ENCODE assay signal across 30 cellular contexts in genomic region chr3:48270306-48270705, GRCh38. TPM values are rescaled to one million over a fixed set of nuclear protein-coding genes. Genes with fewer than 3 reads are reported as not detected.
DNase-seq lines count a peak whose midpoint lies in the region; ATAC-seq lines count a peak whose summit lies in the region.
"Had no signal": no experiment of that assay in that cellular context is flagged by ENCODE, and none has a peak within 500 bp of the region (broad histone marks: within the 10 kb centered on the region; RNA-seq: fewer than 3 reads in every experiment).

No MANE protein-coding gene starts in this region.

- H3K4me1 ChIP-seq in CD4-positive, alpha-beta memory T cell (ENCODE audit: insufficient read depth, low read length) = peaks cover 25% of the 10 kb centered on the region
- H3K4me1 ChIP-seq: A549, tibial artery had no signal

- H3K36me3 Mint-ChIP-seq in activated CD4-positive, alpha-beta T cell treated with anti-CD3 and anti-CD28 coated beads, Interleukin-2, amount 10 ng/mL, durations not matched to agents 24 days and 14 days (ENCODE audit: low read depth) = peaks cover 44% of the 10 kb centered on the region
- H3K36me3 Mint-ChIP-seq in CD4-positive, alpha-beta memory T cell = peaks cover 7 to 12% of the 10 kb centered on the region in 2 donors
- H3K36me3 Mint-ChIP-seq in activated T-helper 17 cell treated with anti-CD3 and anti-CD28 coated beads, Interleukin-2, amount 50 U/mL, for 72 hours (ENCODE audit: low read depth) = peaks cover 49% of the 10 kb centered on the region

- POLR2A ChIA-PET in CD4-positive, alpha-beta memory T cell (lab: Charles Lee; ENCODE audit: partially characterized antibody) = interaction anchor here (0.5 to 3.2 kb wide), 4 partner anchors 29 to 447 kb away, joined by 3 to 36 read pairs (median 4); partner anchors contain the start of genes CCDC51, IP6K2, TMA7 and ZNF589

- CTCF ChIA-PET in CD4-positive, alpha-beta memory T cell (lab: Charles Lee; ENCODE audit: partially characterized antibody) = interaction anchor here (1.5 to 2.9 kb wide), 2 partner anchors 164 to 166 kb away, joined by 5 to 29 read pairs; no protein-coding TSS in a partner anchor

- no peak overlapping the region for H3K4me3 ChIP-seq in CD4-positive, alpha-beta memory T cell (ENCODE audit: low read length in 2 of 2)
- H3K4me3 ChIP-seq: A549, dorsolateral prefrontal cortex, skin epidermis, tibial artery had no signal

- peaks cover 39% of the 10 kb centered on the region for H3K4me1 Mint-ChIP-seq in activated CD4-positive, alpha-beta T cell treated with anti-CD3 and anti-CD28 coated beads, Interleukin-2, amount 10 ng/mL, durations not matched to agents 24 days and 14 days
- peaks cover 24 to 43% (median 34%) of the 10 kb centered on the region in 4 donors for H3K4me1 Mint-ChIP-seq in CD4-positive, alpha-beta memory T cell
- peaks cover 32% of the 10 kb centered on the region for H3K4me1 Mint-ChIP-seq in activated T-helper 17 cell treated with anti-CD3 and anti-CD28 coated beads, Interleukin-2, amount 50 U/mL, for 72 hours

- no peaks in the 10 kb centered on the region for H3K27me3 ChIP-seq in CD4-positive, alpha-beta memory T cell (ENCODE audit: insufficient read depth, low read length)
- H3K27me3 ChIP-seq: dorsolateral prefrontal cortex, tibial artery had no signal

- peak overlapping the region; percentile 53 for H3K27ac ChIP-seq in CD4-positive, alpha-beta memory T cell (ENCODE audit: low read depth, low read length)
- peak overlapping the region; percentile 99 for H3K27ac ChIP-seq in epithelial cell of prostate
- H3K27ac ChIP-seq: A549, tibial artery had no signal

- peak overlapping the region; percentile 54 for H3K27ac Mint-ChIP-seq in activated CD4-positive, alpha-beta T cell treated with anti-CD3 and anti-CD28 coated beads, Interleukin-2, amount 10 ng/mL, durations not matched to agents 24 days and 14 days
- peak overlapping the region in 6 of 7 donors; percentile 37 to 90 (median 84) for H3K27ac Mint-ChIP-seq in CD4-positive, alpha-beta memory T cell
- peak overlapping the region; percentile 86 for H3K27ac Mint-ChIP-seq in activated T-helper 17 cell treated with anti-CD3 and anti-CD28 coated beads, Interleukin-2, amount 50 U/mL, for 72 hours
- H3K27ac Mint-ChIP-seq: mesothelial cell of epicardium, WTC11 had no signal

- no peak for ATAC-seq in activated T-helper 17 cell treated with anti-CD3 and anti-CD28 coated beads, Interleukin-2, amount 50 U/mL, for 72 hours (replicated peaks)
- ATAC-seq in HG02938 (IDR thresholded peaks at IDR 0.05; ENCODE audit: unreplicated experiment) = no peak
- ATAC-seq: A549; activated naive CD4-positive, alpha-beta T cell treated with anti-CD3 and anti-CD28 coated beads, Interleukin-2, amount 50 U/mL, for 72 hours; HepG2; left ventricle myocardium superior; natural killer cell; WTC11 had no signal

- no peaks in the 10 kb centered on the region for H3K27me3 Mint-ChIP-seq in activated CD4-positive, alpha-beta T cell treated with anti-CD3 and anti-CD28 coated beads, Interleukin-2, amount 10 ng/mL, durations not matched to agents 24 days and 14 days
- no peaks in the 10 kb centered on the region for H3K27me3 Mint-ChIP-seq in CD4-positive, alpha-beta memory T cell
- no peaks in the 10 kb centered on the region for H3K27me3 Mint-ChIP-seq in activated T-helper 17 cell treated with anti-CD3 and anti-CD28 coated beads, Interleukin-2, amount 50 U/mL, for 72 hours

- no peaks in the 10 kb centered on the region for H3K9me3 ChIP-seq in CD4-positive, alpha-beta memory T cell (ENCODE audit: control insufficient read depth in 1 of 2, low read length in 2 of 2)
- H3K9me3 ChIP-seq: A549, SK-N-SH, tibial artery had no signal

- DNase-seq in activated CD4-positive, alpha-beta T cell treated with anti-CD3 and anti-CD28 coated beads, Interleukin-2, amount 10 ng/mL, durations not matched to agents 24 days and 14 days = no peak
- no peak for DNase-seq in activated CD4-positive, alpha-beta T cell treated with anti-CD3 and anti-CD28 coated beads for 1 hour
- no peak for DNase-seq in CD4-positive, alpha-beta memory T cell
- DNase-seq in epithelial cell of prostate (ENCODE audit: low read depth, low spot score) (no peak), iPS-NIHi11 (ENCODE audit: low spot score) (no peak)
- no peak for DNase-seq in stimulated activated CD4-positive, alpha-beta T cell treated with anti-CD3 and anti-CD28 coated beads, Interleukin-4, amount 100 ng/mL, for 4 hours
- DNase-seq: activated CD4-positive, alpha-beta T cell treated with anti-CD3 and anti-CD28 coated beads, Interleukin-2, amount 50 U/mL, for 4 hours; COR-L47; DMS79; GOT3; Kasumi-1; left ventricle myocardium superior; MV-4-11; natural killer cell; NCI-H1436 treated with DMSO at 0.1 percent for 48 hours; SK-N-SH; T-helper 9 cell; tibial artery had no signal

- H3K4me3 Mint-ChIP-seq in activated CD4-positive, alpha-beta T cell treated with anti-CD3 and anti-CD28 coated beads, Interleukin-2, amount 10 ng/mL, durations not matched to agents 24 days and 14 days = peak overlapping the region; percentile 19
- H3K4me3 Mint-ChIP-seq in CD4-positive, alpha-beta memory T cell = peak overlapping the region in 4 of 8 donors; percentile 4 to 89 (median 49)
- H3K4me3 Mint-ChIP-seq in activated T-helper 17 cell treated with anti-CD3 and anti-CD28 coated beads, Interleukin-2, amount 50 U/mL, for 72 hours = peak overlapping the region; percentile 66
- H3K4me3 Mint-ChIP-seq: mesothelial cell of epicardium, natural killer cell, WTC11 had no signal

- H3K36me3 ChIP-seq in CD4-positive, alpha-beta memory T cell (ENCODE audit: insufficient read depth, low read length) = peaks cover 5% of the 10 kb centered on the region

- intact Hi-C loops in activated CD4-positive, alpha-beta T cell treated with anti-CD3 and anti-CD28 coated beads, Interleukin-2, amount 10 ng/mL, durations not matched to agents 24 days and 14 days (cut with micrococcal nuclease) = loop anchor here (10.0 kb wide), 1 partner anchor 134 kb away; no protein-coding TSS in a partner anchor
- intact Hi-C loops in CD4-positive, alpha-beta memory T cell (cut with micrococcal nuclease) = no loop called here

- no peaks in the 10 kb centered on the region for H3K9me3 Mint-ChIP-seq in activated CD4-positive, alpha-beta T cell treated with anti-CD3 and anti-CD28 coated beads, Interleukin-2, amount 10 ng/mL, durations not matched to agents 24 days and 14 days
- no peaks in the 10 kb centered on the region for H3K9me3 Mint-ChIP-seq in CD4-positive, alpha-beta memory T cell
- no peaks in the 10 kb centered on the region for H3K9me3 Mint-ChIP-seq in activated T-helper 17 cell treated with anti-CD3 and anti-CD28 coated beads, Interleukin-2, amount 50 U/mL, for 72 hours
- H3K9me3 Mint-ChIP-seq: activated naive CD4-positive, alpha-beta T cell treated with anti-CD3 and anti-CD28 coated beads, Interleukin-2, amount 50 U/mL, for 72 hours; mesothelial cell of epicardium; natural killer cell had no signal

RNA-seq across cellular contexts. Expression of gene ZNF589, which starts 29.4 kb away (rescaled TPM):
- total RNA-seq in activated CD4-positive, alpha-beta T cell treated with anti-CD3 and anti-CD28 coated beads, Interleukin-2, amount 10 ng/mL, durations not matched to agents 24 days and 14 days = 38.1 and 39.9 TPM in 2 replicates
- 10 to 100 TPM; 49.4 to 58.6 TPM for total RNA-seq in CD4-positive, alpha-beta memory T cell
- polyA plus RNA-seq in CD4-positive, alpha-beta memory T cell = 1 to 10 TPM; 2.7 to 6.7 TPM
- 10 to 100 TPM; 36.8 to 58.4 TPM for total RNA-seq in activated T-helper 17 cell treated with anti-CD3 and anti-CD28 coated beads, Interleukin-2, amount 50 U/mL, for 72 hours

RNA-seq across cellular contexts. Expression of gene NME6, which starts 30.9 kb away (rescaled TPM):
- 32.8 and 37.8 TPM in 2 replicates for total RNA-seq in activated CD4-positive, alpha-beta T cell treated with anti-CD3 and anti-CD28 coated beads, Interleukin-2, amount 10 ng/mL, durations not matched to agents 24 days and 14 days
- 10 to 100 TPM; 43.2 to 45.8 TPM for total RNA-seq in CD4-positive, alpha-beta memory T cell
- polyA plus RNA-seq in CD4-positive, alpha-beta memory T cell = 10 to 100 TPM; 56.9 to 64.2 TPM
- total RNA-seq in activated T-helper 17 cell treated with anti-CD3 and anti-CD28 coated beads, Interleukin-2, amount 50 U/mL, for 72 hours = 10 to 100 TPM; 26.0 to 30.9 TPM

RNA-seq across cellular contexts. Expression of gene CAMP, which starts 47.0 kb away (rescaled TPM):
- total RNA-seq in activated CD4-positive, alpha-beta T cell treated with anti-CD3 and anti-CD28 coated beads, Interleukin-2, amount 10 ng/mL, durations not matched to agents 24 days and 14 days = not detected in 2 replicates
- not detected for total RNA-seq in CD4-positive, alpha-beta memory T cell
- not detected for polyA plus RNA-seq in CD4-positive, alpha-beta memory T cell
- total RNA-seq in activated T-helper 17 cell treated with anti-CD3 and anti-CD28 coated beads, Interleukin-2, amount 50 U/mL, for 72 hours = not detected
- total RNA-seq: activated naive CD4-positive, alpha-beta T cell treated with anti-CD3 and anti-CD28 coated beads, Interleukin-2, amount 50 U/mL, for 72 hours; astrocyte; endothelial cell of umbilical vein; HepG2; left ventricle myocardium superior; mesothelial cell of epicardium; natural killer cell; NCI-H460; WTC11 had no signal
- polyA plus RNA-seq: A549, endothelial cell of umbilical vein, HepG2, SK-N-SH had no signal
